In the genomic region with DNA sequence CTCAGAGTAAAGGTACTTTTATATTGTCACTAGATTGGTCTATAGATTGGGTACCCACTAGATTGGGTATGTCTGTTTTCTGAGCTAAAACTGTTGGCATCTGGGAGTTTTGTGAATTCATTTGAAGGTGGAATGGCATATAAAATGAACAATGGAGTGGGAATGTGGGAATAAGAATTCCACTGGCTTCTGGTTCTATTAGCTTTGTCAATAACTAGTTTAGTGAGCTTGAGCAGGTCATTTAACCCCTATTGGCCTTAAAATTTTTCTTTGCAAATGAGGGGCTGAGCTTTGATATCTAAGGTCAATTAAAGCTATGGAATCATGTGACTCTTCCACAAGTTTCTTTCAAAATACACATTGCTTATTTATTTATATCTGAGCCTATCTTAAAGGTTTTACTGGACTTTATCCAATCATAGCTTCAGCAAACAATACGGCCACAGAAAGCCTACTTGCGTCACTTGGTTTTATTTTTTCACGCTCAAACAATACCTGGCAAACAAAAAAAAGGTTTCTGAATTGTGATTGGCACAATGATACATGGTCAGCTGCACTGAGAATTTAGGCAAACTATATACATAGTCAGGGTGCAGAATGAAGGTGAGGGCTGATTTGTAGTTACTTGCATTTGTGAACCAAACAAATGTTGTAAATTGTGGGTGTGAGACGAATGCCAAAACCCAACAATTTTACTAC, we compare ENCODE assay signal across 30 cellular contexts.
"Had no signal": no experiment of that assay in that cellular context is flagged by ENCODE, and none has a peak within 500 bp of the region (broad histone marks: within the 10 kb centered on the region; RNA-seq: fewer than 3 reads in every experiment).

No MANE protein-coding gene starts in this region.

- H3K27ac Mint-ChIP-seq: activated B cell treated with CpG ODN at 0.5 μM for 24 hours; activated CD8-positive, alpha-beta T cell treated with anti-CD3 and anti-CD28 coated beads for 36 hours; activated naive CD8-positive, alpha-beta T cell; activated T-helper 17 cell treated with anti-CD3 and anti-CD28 coated beads, Interleukin-2, amount 50 U/mL, for 72 hours; T-helper 17 cell; T-helper 2 cell treated with Interferon-gamma antibody and Interleukin-4, amounts not matched to agents 5 μg/mL and 100 μg/mL, for 36 hours had no signal

- DNase-seq: activated B cell treated with CpG ODN at 0.5 μM for 24 hours; activated CD4-positive, alpha-beta T cell treated with anti-CD3 and anti-CD28 coated beads for 48 hours; activated CD4-positive, alpha-beta T cell treated with anti-CD3 and anti-CD28 coated beads, Interleukin-2, amount 50 U/mL, for 1 hour; activated CD4-positive, alpha-beta T cell treated with anti-CD3 and anti-CD28 coated beads, Interleukin-2, amount 50 U/mL, for 48 hours; activated CD8-positive, alpha-beta memory T cell treated with anti-CD3 and anti-CD28 coated beads for 24 hours; activated CD8-positive, alpha-beta T cell treated with anti-CD3 and anti-CD28 coated beads for 36 hours; activated effector memory CD4-positive, alpha-beta T cell treated with Interleukin-2 at 50 U/mL for 16 hours; activated gamma-delta T cell treated with Interleukin-2 at 50 U/mL for 16 hours; activated naive CD4-positive, alpha-beta T cell treated with anti-CD3 and anti-CD28 coated beads, Interleukin-2, amount 50 U/mL, for 16 hours; activated naive CD4-positive, alpha-beta T cell treated with Interleukin-2 at 50 U/mL for 16 hours; activated T-cell treated with anti-CD3 and anti-CD28 coated beads, Interleukin-2, amount 50 U/mL, for 4 hours; amniotic stem cell; anterior cingulate cortex; caudate nucleus; effector CD8-positive, alpha-beta T cell; esophagus squamous epithelium; foreskin melanocyte; T-helper 1 cell; T-helper 17 cell; T1000; WERI-Rb-1 had no signal

- ATAC-seq: activated CD4-positive, CD25-positive, alpha-beta regulatory T cell treated with anti-CD3 and anti-CD28 coated beads, Interleukin-2, amount 50 U/mL, for 24 hours; activated CD8-positive, alpha-beta T cell treated with anti-CD3 and anti-CD28 coated beads for 36 hours; activated T-cell treated with anti-CD3 and anti-CD28 coated beads, Interleukin-2, amount 50 U/mL, for 4 hours; activated T-helper 17 cell treated with anti-CD3 and anti-CD28 coated beads, Interleukin-2, amount 50 U/mL, for 72 hours; gastroesophageal sphincter; T-helper 17 cell had no signal

- H3K27me3 ChIP-seq: esophagus squamous epithelium, gastroesophageal sphincter had no signal

- H3K27ac ChIP-seq: epithelial cell of prostate, esophagus squamous epithelium, gastroesophageal sphincter, WERI-Rb-1 had no signal

- H3K36me3 ChIP-seq: esophagus squamous epithelium, gastroesophageal sphincter, WERI-Rb-1 had no signal

- H3K9me3 ChIP-seq: esophagus squamous epithelium, gastroesophageal sphincter had no signal

- H3K4me3 ChIP-seq: esophagus squamous epithelium, gastroesophageal sphincter had no signal

- H3K9me3 Mint-ChIP-seq: activated B cell treated with CpG ODN at 0.5 μM for 24 hours; activated CD8-positive, alpha-beta T cell treated with anti-CD3 and anti-CD28 coated beads for 36 hours; activated T-cell treated with anti-CD3 and anti-CD28 coated beads, Interleukin-2, amount 50 U/mL, for 4 hours; activated T-helper 17 cell treated with anti-CD3 and anti-CD28 coated beads, Interleukin-2, amount 50 U/mL, for 72 hours; T-helper 2 cell treated with Interferon-gamma antibody and Interleukin-4, amounts not matched to agents 5 μg/mL and 100 μg/mL, for 36 hours had no signal

- H3K4me3 Mint-ChIP-seq: activated B cell treated with CpG ODN at 0.5 μM for 24 hours; activated CD8-positive, alpha-beta T cell treated with anti-CD3 and anti-CD28 coated beads for 36 hours; activated naive CD8-positive, alpha-beta T cell; activated T-cell treated with anti-CD3 and anti-CD28 coated beads, Interleukin-2, amount 50 U/mL, for 4 hours; activated T-helper 17 cell treated with anti-CD3 and anti-CD28 coated beads, Interleukin-2, amount 50 U/mL, for 72 hours; T-helper 17 cell; T-helper 2 cell treated with Interferon-gamma antibody and Interleukin-4, amounts not matched to agents 5 μg/mL and 100 μg/mL, for 36 hours had no signal

- FAIRE-seq: astrocyte, endometrium, endothelial cell of umbilical vein had no signal

- H3K4me1 Mint-ChIP-seq: activated B cell treated with CpG ODN at 0.5 μM for 24 hours; activated T-helper 17 cell treated with anti-CD3 and anti-CD28 coated beads, Interleukin-2, amount 50 U/mL, for 72 hours had no signal

- H3K27me3 Mint-ChIP-seq: activated naive CD8-positive, alpha-beta T cell had no signal

- H3K36me3 Mint-ChIP-seq: activated naive CD8-positive, alpha-beta T cell had no signal
